Comparison of ENCODE assay signal across 22 cellular contexts in the genomic region with DNA sequence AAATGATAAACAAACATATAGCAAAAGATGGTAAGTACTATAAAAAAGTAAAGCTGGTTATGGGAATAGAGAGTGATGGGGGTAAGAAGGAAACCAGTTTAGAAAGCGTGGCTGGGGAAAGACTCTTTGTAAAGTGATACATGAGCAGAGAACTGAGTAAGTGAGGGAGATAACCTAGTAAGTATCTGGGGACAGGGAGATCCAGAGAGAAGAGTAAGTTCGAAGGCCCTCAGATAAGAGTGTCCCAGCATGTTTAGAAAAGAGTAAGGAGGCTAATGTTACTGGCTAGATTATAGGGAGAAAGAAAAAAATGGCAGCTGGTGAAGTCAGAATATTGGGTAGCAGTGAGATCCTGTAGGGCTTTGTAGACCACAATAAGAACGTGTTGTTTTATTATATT.
"Had no signal": no experiment of that assay in that cellular context is flagged by ENCODE, and none has a peak within 500 bp of the region (broad histone marks: within the 10 kb centered on the region; RNA-seq: fewer than 3 reads in every experiment).

No MANE protein-coding gene starts in this region.

- H3K27ac Mint-ChIP-seq: stimulated activated memory B cell treated with anti-CD40 and anti-IgM and Interleukin-4, amounts not matched to agents 10 μg/mL and 1 μg/mL and 100 μg/mL, for 72 hours; stimulated activated naive CD8-positive, alpha-beta T cell treated with anti-CD3 and anti-CD28 coated beads, Interleukin-15, Interleukin-2, amounts not matched to agents 100 ng/mL and 50 ng/mL, for 24 hours had no signal

- H3K9me3 ChIP-seq: heart left ventricle, neutrophil, spleen, tibial artery, upper lobe of left lung, uterus had no signal

- H3K4me3 Mint-ChIP-seq: stimulated activated memory B cell treated with anti-CD40 and anti-IgM and Interleukin-4, amounts not matched to agents 10 μg/mL and 1 μg/mL and 100 μg/mL, for 72 hours; stimulated activated naive CD8-positive, alpha-beta T cell treated with anti-CD3 and anti-CD28 coated beads, Interleukin-15, Interleukin-2, amounts not matched to agents 100 ng/mL and 50 ng/mL, for 24 hours had no signal

- H3K36me3 Mint-ChIP-seq: naive B cell; stimulated activated memory B cell treated with anti-CD40 and anti-IgM and Interleukin-4, amounts not matched to agents 10 μg/mL and 1 μg/mL and 100 μg/mL, for 72 hours had no signal

- ATAC-seq: esophagus mucosa; heart left ventricle; left colon; left ventricle myocardium superior; sciatic nerve; stimulated activated memory B cell treated with anti-CD40 and anti-IgM and Interleukin-4, amounts not matched to agents 10 μg/mL and 1 μg/mL and 100 μg/mL, for 72 hours had no signal

- H3K4me3 ChIP-seq: heart left ventricle, spleen, tibial artery, upper lobe of left lung, uterus had no signal

- H3K36me3 ChIP-seq: heart left ventricle, neutrophil, spleen, tibial artery, upper lobe of left lung, uterus had no signal

- H3K27ac ChIP-seq: heart left ventricle, neutrophil, spleen, tibial artery, upper lobe of left lung, uterus had no signal

- FAIRE-seq: endometrium, frontal cortex had no signal

- DNase-seq: effector memory CD4-positive, alpha-beta T cell; heart left ventricle; hippocampal formation; left colon; left ventricle myocardium superior; mesendoderm; naive B cell; posterior cingulate gyrus; spleen; stimulated activated CD4-positive, alpha-beta T cell treated with anti-CD3 and anti-CD28 coated beads, Interleukin-15, amount 100 ng/mL, for 24 hours; stimulated activated CD4-positive, alpha-beta T cell treated with anti-CD3 and anti-CD28 coated beads, Interleukin-1b, Interleukin-23, amount 100 ng/mL, for 48 hours; stimulated activated CD4-positive, alpha-beta T cell treated with anti-CD3 and anti-CD28 coated beads, Interleukin-4, amount 100 ng/mL, for 24 hours; tibial artery; upper lobe of left lung; uterus had no signal

- H3K4me1 ChIP-seq: heart left ventricle, tibial artery, upper lobe of left lung, uterus had no signal

- H3K9me3 Mint-ChIP-seq: stimulated activated memory B cell treated with anti-CD40 and anti-IgM and Interleukin-4, amounts not matched to agents 10 μg/mL and 1 μg/mL and 100 μg/mL, for 72 hours had no signal

- H3K27me3 ChIP-seq: neutrophil, tibial artery, upper lobe of left lung, uterus had no signal

- H3K27me3 Mint-ChIP-seq: naive B cell; stimulated activated naive CD8-positive, alpha-beta T cell treated with anti-CD3 and anti-CD28 coated beads, Interleukin-15, Interleukin-2, amounts not matched to agents 100 ng/mL and 50 ng/mL, for 24 hours had no signal
